In the genomic region with DNA sequence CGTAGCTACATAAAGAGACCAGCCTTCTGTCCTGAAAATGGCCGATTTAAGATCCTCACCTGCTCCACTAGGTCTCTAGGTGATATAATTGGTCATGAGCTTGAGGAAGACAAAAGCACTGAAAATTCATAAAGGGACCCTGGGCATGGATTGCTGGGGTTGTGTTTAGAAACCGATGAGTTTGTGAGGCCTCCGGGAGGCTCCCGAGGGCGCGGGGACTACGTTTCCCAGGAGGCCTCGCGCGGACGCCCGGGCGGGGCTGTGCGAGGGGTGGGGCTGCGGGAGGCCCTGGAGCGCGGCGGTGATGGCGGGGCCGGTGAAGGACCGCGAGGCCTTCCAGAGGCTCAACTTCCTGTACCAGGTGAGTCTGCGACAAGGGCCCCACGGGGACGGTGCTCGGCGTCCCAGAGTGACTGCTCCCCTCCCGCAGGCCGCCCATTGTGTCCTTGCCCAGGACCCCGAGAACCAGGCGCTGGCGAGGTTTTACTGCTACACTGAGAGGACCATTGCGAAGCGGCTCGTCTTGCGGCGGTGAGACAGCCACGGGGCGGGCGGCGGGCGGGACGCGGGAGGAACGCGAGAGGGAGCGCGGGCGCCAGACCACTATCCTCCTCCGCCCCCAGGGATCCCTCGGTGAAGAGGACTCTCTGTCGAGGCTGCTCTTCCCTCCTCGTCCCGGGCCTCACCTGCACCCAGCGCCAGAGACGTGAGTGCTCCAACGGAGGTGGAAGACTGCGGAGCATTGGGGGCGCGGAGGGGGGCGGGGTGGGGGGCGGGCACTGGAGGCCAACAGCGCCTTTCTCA, we compare ENCODE assay signal across 8 cellular contexts. TPM values are rescaled to one million over a fixed set of nuclear protein-coding genes. Genes with fewer than 3 reads are reported as not detected.
DNase-seq lines count a peak whose midpoint lies in the region; ATAC-seq lines count a peak whose summit lies in the region.

A gene (plus strand): TSS at position 289 of the 804 bp plus-strand sequence. CDS start 16 bp downstream, at position 305.

- H3K4me3 ChIP-seq in NT2/D1 (ENCODE audit: insufficient read length, low read depth) (peak within 1 kb of the TSS; percentile 84), endocrine pancreas (ENCODE audit: control insufficient read depth, insufficient read depth, low read length) (peak within 1 kb of the TSS; percentile 60), mesodermal cell (ENCODE audit: extremely low read depth, insufficient read depth, low read length, poor library complexity, severe bottlenecking) (peak within 1 kb of the TSS; percentile 62)

- no peak within 1 kb of the TSS for H3K27ac ChIP-seq in mesodermal cell (ENCODE audit: low read depth, low read length, severe bottlenecking)

- H3K27me3 ChIP-seq in NT2/D1 (ENCODE audit: insufficient read depth, insufficient read length) (no peaks in the 10 kb centered on the region), endocrine pancreas (ENCODE audit: control insufficient read depth, insufficient read depth, low read length) (no peaks in the 10 kb centered on the region)

- peak; percentile 94 for ATAC-seq in GM21381 (IDR thresholded peaks at IDR 0.05; ENCODE audit: unreplicated experiment)

- 0 to 4% methylated on average over 38 to 41 of the region's 64 CpGs for WGBS in mesodermal cell (ENCODE audit: insufficient coverage in 2 of 2), 2 experiments

- no peaks in the 10 kb centered on the region for H3K4me1 ChIP-seq in NT2/D1 (ENCODE audit: insufficient read depth, insufficient read length)
- no peaks in the 10 kb centered on the region for H3K4me1 ChIP-seq in endocrine pancreas (ENCODE audit: control insufficient read depth, insufficient read depth, low read length)
- H3K4me1 ChIP-seq in mesodermal cell (ENCODE audit: control insufficient read depth, insufficient read depth, low read length, poor library complexity, severe bottlenecking), result peaks cover 5% of the 10 kb centered on the region

- DNase-seq in COR-L47 (lab: John Stamatoyannopoulos, UW) (peak; percentile 68), HUDEP-2 (lab: John Stamatoyannopoulos, UW; ENCODE audit: unreplicated experiment in 76 of 76) (peak in 74 of 76 experiments; percentile 24 to 89 (median 77)), NT2/D1 (ENCODE audit: low read depth, low spot score) (peak; percentile 61)
- DNase-seq in activated CD8-positive, alpha-beta memory T cell treated with anti-CD3 and anti-CD28 coated beads, Interleukin-2, amount 50 U/mL, for 1 hour (ENCODE audit: extremely low read depth), result peak; percentile 38
- DNase-seq in stimulated activated CD8-positive, alpha-beta memory T cell treated with anti-CD3 and anti-CD28 coated beads, Interleukin-15, amount 100 ng/mL, for 24 hours (ENCODE audit: low read depth), result peak; percentile 67

- H3K9me3 ChIP-seq in NT2/D1 (ENCODE audit: insufficient read depth, low read length), result no peaks in the 10 kb centered on the region
- H3K9me3 ChIP-seq in endocrine pancreas (ENCODE audit: control insufficient read depth, low read length), result no peaks in the 10 kb centered on the region
- H3K9me3 ChIP-seq in mesodermal cell (ENCODE audit: control insufficient read depth, low read length), result no peaks in the 10 kb centered on the region

- peaks cover 36% of the 10 kb centered on the region for H3K36me3 ChIP-seq in NT2/D1 (ENCODE audit: insufficient read depth, insufficient read length, low read length)
- peaks cover 3% of the 10 kb centered on the region for H3K36me3 ChIP-seq in endocrine pancreas (ENCODE audit: control insufficient read depth, insufficient read depth, low read length)
- H3K36me3 ChIP-seq in mesodermal cell (ENCODE audit: control insufficient read depth, insufficient read depth, low read length), result peaks cover 33% of the 10 kb centered on the region

- H3K9ac ChIP-seq in NT2/D1 (ENCODE audit: insufficient read length, low read depth), result peak within 1 kb of the TSS; percentile 95
- H3K9ac ChIP-seq in endocrine pancreas (ENCODE audit: control insufficient read depth, insufficient read depth, low read length), result peak within 1 kb of the TSS; percentile 87

RNA-seq across cellular contexts. Expression of the gene that starts here (rescaled TPM):
- 41.2 TPM for polyA plus RNA-seq in mesodermal cell (2013, experiment 1 of 2)
- polyA plus RNA-seq in mesodermal cell (2013, experiment 2 of 2), result 40.9 TPM
